8 cellular contexts compared by ENCODE assay signal in the genomic region with DNA sequence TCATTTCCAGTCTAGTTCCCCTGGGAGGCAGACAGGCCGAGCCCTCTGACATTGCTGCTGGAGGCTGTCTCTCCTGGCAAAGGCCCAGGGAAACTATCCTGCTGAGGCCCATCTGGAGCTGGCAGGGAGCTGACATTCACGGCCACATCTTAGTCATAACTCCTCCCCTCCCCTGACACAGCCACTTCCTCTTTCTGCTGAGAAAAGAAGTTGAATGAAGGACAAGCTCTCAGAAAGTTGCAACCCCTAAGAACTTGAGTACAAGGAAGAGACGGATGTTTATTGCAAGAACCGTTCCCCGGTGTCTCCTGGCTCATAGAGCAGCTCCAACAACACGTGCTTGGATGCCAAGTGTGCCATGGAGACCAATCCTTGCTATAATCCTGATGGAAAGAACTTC. TPM values are rescaled to one million over a fixed set of nuclear protein-coding genes. Genes with fewer than 3 reads are reported as not detected.
DNase-seq lines count a peak whose midpoint lies in the region; ATAC-seq, FAIRE-seq and TF ChIP-seq lines count a peak whose summit lies in the region.
"Not testable (repeated sequence)": the region's sequence is repeated elsewhere in the genome, so short reads cannot be mapped to it uniquely, and the experiment has no call there.

No MANE protein-coding gene starts in this region.

- CTCF ChIA-PET in HepG2 (lab: Yijun Ruan, JAX; ENCODE audit: low intra/inter-chr PET ratio, low total read pairs), result not testable (repeated sequence)

- TF ChIP-seq CTCF in HepG2 (CRISPR knock-in tag; IDR thresholded peaks at IDR 0.05), result not testable (repeated sequence)

- H3K27ac ChIP-seq in HepG2 (ENCODE audit: extremely low read length, insufficient read depth, low read length), result not testable (repeated sequence)

- not testable (repeated sequence) for H3K4me2 ChIP-seq in HepG2 (ENCODE audit: low read depth, low read length)

- intact Hi-C loops in HepG2 (cut with micrococcal nuclease; ENCODE audit: unreplicated experiment), result not testable (repeated sequence)

- ATAC-seq in GM19463 (IDR thresholded peaks at IDR 0.05; ENCODE audit: unreplicated experiment) (peak; percentile 97), HG03159 (IDR thresholded peaks at IDR 0.05; ENCODE audit: unreplicated experiment) (peak; percentile 96), HepG2 (peak; percentile 18; the same call in 1 of the 3 replicates)

- in situ Hi-C loops in HepG2 (cut with HindIII; ENCODE audit: extremely low pct_ligation_motif_present, low pct_unique_long_range_greater_than_20kb), result not testable (repeated sequence)

- H3K9me3 ChIP-seq in HepG2 (ENCODE audit: low read length), result not testable (repeated sequence)

- not testable (repeated sequence) for H3K79me2 ChIP-seq in HepG2 (ENCODE audit: insufficient read depth, low read length)

- not testable (repeated sequence) for FAIRE-seq in HepG2 (lab: Jason Lieb, UNC)

- not testable (repeated sequence) for H3K36me3 ChIP-seq in HepG2 (replicated peaks in 1 of 2; ENCODE audit: control insufficient read depth in 1 of 2, insufficient read depth in 2 of 2, low read length in 2 of 2)

- not testable (repeated sequence) for H3K27me3 ChIP-seq in HepG2 (ENCODE audit: control insufficient read depth in 1 of 2, insufficient read depth in 2 of 2, low read length in 2 of 2)

- not testable (repeated sequence) for H3K4me1 ChIP-seq in HepG2 (ENCODE audit: insufficient read depth, low read length)

- not testable (repeated sequence) for TF ChIP-seq EP300 in HepG2 (IDR thresholded peaks at IDR 0.05; ENCODE audit: low read depth in 2 of 2, low read length in 2 of 2); HepG2 (CRISPR knock-in tag; IDR thresholded peaks at IDR 0.05; ENCODE audit: borderline replicate concordance)

- H3K9ac ChIP-seq in HepG2 (ENCODE audit: insufficient read depth, low read depth, low read length), result not testable (repeated sequence)

- DNase-seq in COLO829 (ENCODE audit: low spot score) (peak; percentile 2), NCI-H460 (ENCODE audit: extremely low read depth, low read depth) (peak; percentile 74), cerebellar cortex (ENCODE audit: low spot score) (peak; percentile 17)
- peak; percentile 66 for DNase-seq in activated CD4-positive, alpha-beta T cell treated with anti-CD3 and anti-CD28 coated beads for 48 hours
- not testable (repeated sequence) for DNase-seq in HepG2 (ENCODE audit: low spot score)
- DNase-seq in stimulated activated CD8-positive, alpha-beta memory T cell treated with anti-CD3 and anti-CD28 coated beads, Interleukin-15, amount 100 ng/mL, for 4 hours (ENCODE audit: low read depth in 2 of 2), result peak; percentile 16 to 22

- H2AFZ ChIP-seq in HepG2 (ENCODE audit: low read length), result not testable (repeated sequence)

- WGBS in HepG2 (ENCODE audit: low lambda C conversion rate), result 89% methylated on average over 5 of the region's 6 CpGs

- not testable (repeated sequence) for BruUV-seq in HepG2 (replicated peaks; lab: Mats Ljungman, UMichigan)

- not testable (repeated sequence) for H4K20me1 ChIP-seq in HepG2 (ENCODE audit: insufficient read depth, low read length)

- H3K4me3 ChIP-seq in HepG2 (replicated peaks in 1 of 3; ENCODE audit: insufficient read depth in 1 of 3, low read depth in 2 of 3, low read length in 3 of 3), result not testable (repeated sequence)

- TF ChIP-seq POLR2A in HepG2 (IDR thresholded peaks at IDR 0.05; ENCODE audit: insufficient read depth in 1 of 2, low read depth in 2 of 2, low read length in 2 of 2), result not testable (repeated sequence)

- POLR2A ChIA-PET in HepG2 (lab: Yijun Ruan, JAX), result not testable (repeated sequence)

- not testable (repeated sequence) for TF ChIP-seq RAD21 in HepG2 (CRISPR knock-in tag; IDR thresholded peaks at IDR 0.05)

RNA-seq across cellular contexts. Expression of gene POMZP3, which starts 21.1 kb away (rescaled TPM):
- 10.0 and 12.6 TPM in 2 replicates for total RNA-seq in NCI-H460 (2014; rRNA removed; shearing (Covaris generic))
- 3.9 and 6.4 TPM in 2 replicates for polyA plus RNA-seq in NCI-H460 (2014; cell fraction: nucleus; rRNA removed)
- 2.2 and 3.5 TPM in 2 replicates for total RNA-seq in HepG2 (2016; rRNA removed; fragmentation: Illumina TruSeq; extraction: Trizol)
- total RNA-seq in HepG2 (2016; cell fraction: cytosol; rRNA removed; fragmentation: Illumina TruSeq; extraction: Trizol; ENCODE audit: low read depth), result 4.3 and 5.0 TPM in 2 replicates
- total RNA-seq in HepG2 (2016; cell fraction: insoluble cytoplasmic fraction; rRNA removed; fragmentation: Illumina TruSeq; extraction: Trizol), result 2.6 and 3.8 TPM in 2 replicates
- 4.0 and 6.2 TPM in 2 replicates for total RNA-seq in HepG2 (2016; cell fraction: membrane; rRNA removed; fragmentation: Illumina TruSeq; extraction: Trizol)
- total RNA-seq in HepG2 (2016; cell fraction: nucleus; rRNA removed; fragmentation: Illumina TruSeq; extraction: Trizol), result 3.3 and 4.1 TPM in 2 replicates
- polyA plus RNA-seq in HepG2 (2011; rRNA removed), result 1.5 and 1.9 TPM in 2 replicates
- polyA plus RNA-seq in HepG2 (2011; cell fraction: cytosol; rRNA removed), result 0.81 and 1.2 TPM in 2 replicates
- polyA plus RNA-seq in HepG2 (2011; cell fraction: nucleus; rRNA removed), result 2.5 and 3.4 TPM in 2 replicates
- 2.3 and 2.4 TPM in 2 replicates for polyA plus RNA-seq in HepG2 (2012)
- 8.2 and 8.8 TPM in 2 replicates for polyA plus RNA-seq in HepG2 (2016; cell fraction: cytosol; fragmentation: Illumina TruSeq; extraction: Trizol; ENCODE audit: low read depth)
- polyA plus RNA-seq in HepG2 (2016; cell fraction: insoluble cytoplasmic fraction; fragmentation: Illumina TruSeq; extraction: Trizol; ENCODE audit: low read depth), result 4.9 and 5.2 TPM in 2 replicates
- 10.1 and 10.4 TPM in 2 replicates for polyA plus RNA-seq in HepG2 (2016; cell fraction: membrane; fragmentation: Illumina TruSeq; extraction: Trizol; ENCODE audit: low read depth)
- 6.4 and 6.9 TPM in 2 replicates for polyA plus RNA-seq in HepG2 (2016; cell fraction: nucleus; fragmentation: Illumina TruSeq; extraction: Trizol; ENCODE audit: insufficient read depth, low read depth)
- 5.7 and 15.4 TPM in 2 replicates for polyA minus RNA-seq in HepG2 (2011; rRNA and poly(A)+ RNA removed; ENCODE audit: low replicate concordance)
- 1.6 and 2.2 TPM in 2 replicates for polyA minus RNA-seq in HepG2 (2011; cell fraction: cytosol; rRNA and poly(A)+ RNA removed)
- polyA minus RNA-seq in HepG2 (2011; cell fraction: nucleus; rRNA and poly(A)+ RNA removed), result 5.8 and 6.7 TPM in 2 replicates

Comparison
In these comparisons a context has a peak if more than half of its experiments do, and no peak if none do; other contexts are left out.
1. ATAC-seq: peak in every context shown above with its lines; median percentile 97 in GM19463; 96 in HG03159; 18 in HepG2.